In genomic region chr3:45170071-45170470, GRCh38 we compare ENCODE assay signal across 17 cellular contexts. TPM values are rescaled to one million over a fixed set of nuclear protein-coding genes. Genes with fewer than 3 reads are reported as not detected.
DNase-seq lines count a peak whose midpoint lies in the region; TF ChIP-seq lines count a peak whose summit lies in the region.
"Had no signal": no experiment of that assay in that cellular context is flagged by ENCODE, and none has a peak within 500 bp of the region (broad histone marks: within the 10 kb centered on the region; RNA-seq: fewer than 3 reads in every experiment).

No MANE protein-coding gene starts in this region.

- BruUV-seq in A673 (replicated peaks; lab: Mats Ljungman, UMichigan) = no TSS peak

- peak overlapping the region; percentile 4 for H3K27ac Mint-ChIP-seq in neural progenitor cell
- H3K27ac Mint-ChIP-seq: activated B cell treated with CpG ODN at 0.5 μM for 24 hours; activated naive CD4-positive, alpha-beta T cell treated with anti-CD3 and anti-CD28 coated beads, Interleukin-2, amount 10 ng/mL, durations not matched to agents 7 days and 5 days; IgD-negative memory B cell had no signal

- TF ChIP-seq CTCF in A673 (conservative IDR thresholded peaks at IDR 0.05; ENCODE audit: low read depth, low read length) (no peak), fibroblast of the aortic adventitia (IDR thresholded peaks at IDR 0.05; ENCODE audit: insufficient read depth, low read length) (no peak), neural progenitor cell (IDR thresholded peaks at IDR 0.05) (no peak)

- POLR2A ChIA-PET in A673 (lab: Charles Lee; ENCODE audit: low non-redundant PET) = no interaction called here

- no peak overlapping the region for H2AFZ ChIP-seq in neural progenitor cell (replicated peaks)

- peaks cover 14% of the 10 kb centered on the region for H3K27me3 Mint-ChIP-seq in neural progenitor cell (ENCODE audit: insufficient read depth, low read depth)

- no peaks in the 10 kb centered on the region for H3K9me3 ChIP-seq in A673 (ENCODE audit: low read depth, low read length, poor library complexity, severe bottlenecking)
- H3K9me3 ChIP-seq in neural progenitor cell (ENCODE audit: low read depth) = no peaks in the 10 kb centered on the region

- H3K27me3 ChIP-seq in A673 (replicated peaks; ENCODE audit: insufficient read depth, low read depth, low read length, poor library complexity) (no peaks in the 10 kb centered on the region), neural progenitor cell (peaks cover 24% of the 10 kb centered on the region)

- intact Hi-C loops in A673 (cut with micrococcal nuclease; ENCODE audit: unreplicated experiment) = no loop called here

- H3K27ac ChIP-seq in A673 (ENCODE audit: low read depth, low read length, poor library complexity, severe bottlenecking) = no peak overlapping the region
- H3K27ac ChIP-seq in neural progenitor cell = no peak overlapping the region

- peaks cover 39% of the 10 kb centered on the region for H3K4me1 Mint-ChIP-seq in neural progenitor cell

- no peaks in the 10 kb centered on the region for H4K20me1 ChIP-seq in neural progenitor cell (ENCODE audit: low read depth)

- CTCF ChIA-PET in A673 (lab: Charles Lee) = no interaction called here

- no peaks in the 10 kb centered on the region for H3F3A ChIP-seq in neural progenitor cell (ENCODE audit: low read depth)

- peaks cover 2% of the 10 kb centered on the region for H3K36me3 Mint-ChIP-seq in neural progenitor cell

- DNase-seq in A673 (ENCODE audit: low spot score) (peak; percentile 30), NCI-H69 (lab: John Stamatoyannopoulos, UW) (peak; percentile 33), fibroblast of the aortic adventitia (ENCODE audit: low read depth) (peak; percentile 18), neural progenitor cell (ENCODE audit: low spot score) (no peak), HPDE6-E6E7 (ENCODE audit: extremely low spot score) (no peak), NCI-H2029 treated with DMSO at 0.1 percent for 48 hours (lab: John Stamatoyannopoulos, UW) (no peak), NCI-H526 (lab: John Stamatoyannopoulos, UW) (no peak), SIG-M5 treated with dmso at 0.1 percent for 504 hours (lab: John Stamatoyannopoulos, UW; ENCODE audit: unreplicated experiment) (no peak)
- DNase-seq: activated B cell treated with CpG ODN at 0.5 μM for 24 hours; activated CD8-positive, alpha-beta memory T cell treated with anti-CD3 and anti-CD28 coated beads, Interleukin-2, amount 50 U/mL, for 4 hours; activated naive CD4-positive, alpha-beta T cell treated with anti-CD3 and anti-CD28 coated beads, Interleukin-2, amount 10 ng/mL, durations not matched to agents 7 days and 5 days; Calu3; NCI-H1417 treated with DMSO at 0.1 percent for 48 hours; NCI-H345; retina; stimulated activated CD4-positive, alpha-beta T cell treated with anti-CD3 and anti-CD28 coated beads, Interleukin-2, amount 100 ng/mL, for 48 hours had no signal

- no peak overlapping the region for H3K4me2 ChIP-seq in neural progenitor cell

- H3K4me3 Mint-ChIP-seq in neural progenitor cell = no peak overlapping the region
- H3K4me3 Mint-ChIP-seq: activated B cell treated with CpG ODN at 0.5 μM for 24 hours; activated naive CD4-positive, alpha-beta T cell treated with anti-CD3 and anti-CD28 coated beads, Interleukin-2, amount 10 ng/mL, durations not matched to agents 7 days and 5 days; IgD-negative memory B cell had no signal

- H3K9ac ChIP-seq in neural progenitor cell = no peak overlapping the region

- peaks cover 11% of the 10 kb centered on the region for H3K9me3 Mint-ChIP-seq in neural progenitor cell
- H3K9me3 Mint-ChIP-seq: activated B cell treated with CpG ODN at 0.5 μM for 24 hours had no signal

- H3K4me1 ChIP-seq in A673 (ENCODE audit: insufficient read depth, low read length, poor library complexity, severe bottlenecking) (peaks cover 6% of the 10 kb centered on the region), neural progenitor cell (peaks cover 4% of the 10 kb centered on the region)

- H3K79me2 ChIP-seq in neural progenitor cell (ENCODE audit: low read depth) = no peaks in the 10 kb centered on the region

- H3K4me3 ChIP-seq in A673 (ENCODE audit: low read depth, low read length, poor library complexity, severe bottlenecking) = no peak overlapping the region
- no peak overlapping the region for H3K4me3 ChIP-seq in fibroblast of the aortic adventitia (ENCODE audit: low read depth, low read length)
- no peak overlapping the region for H3K4me3 ChIP-seq in neural progenitor cell

- H3K36me3 ChIP-seq in A673 (ENCODE audit: insufficient read depth, low read length, poor library complexity, severe bottlenecking) = no peaks in the 10 kb centered on the region
- H3K36me3 ChIP-seq in neural progenitor cell = no peaks in the 10 kb centered on the region

RNA-seq across cellular contexts. Expression of gene CDCP1, which starts 23.9 kb away (rescaled TPM):
- 0.13 and 0.70 TPM in 2 replicates for total RNA-seq in A673 (2021)
- total RNA-seq in fibroblast of the aortic adventitia (ENCODE audit: low replicate concordance) = 1.3 and 32.8 TPM in 2 replicates
- total RNA-seq in neural progenitor cell (ENCODE audit: low replicate concordance) = 0.12 and 0.24 TPM in 2 replicates
- total RNA-seq: activated B cell treated with CpG ODN at 0.5 μM for 24 hours had no signal

RNA-seq across cellular contexts. Expression of gene TMEM158, which starts 56.0 kb away (rescaled TPM):
- total RNA-seq in A673 (2021) (6.1 and 7.2 TPM in 2 replicates), fibroblast of the aortic adventitia (ENCODE audit: low replicate concordance) (4.5 and 19.3 TPM in 2 replicates), neural progenitor cell (ENCODE audit: low replicate concordance) (2.7 and 5.5 TPM in 2 replicates)

Comparison
In these comparisons a context has a peak if more than half of its experiments do, and no peak if none do; other contexts are left out.
1. DNase-seq: peak in A673 (single experiment), NCI-H69 (single experiment) and fibroblast of the aortic adventitia (single experiment); none in neural progenitor cell (single experiment), HPDE6-E6E7 (single experiment), NCI-H2029 treated with DMSO at 0.1 percent for 48 hours (single experiment), NCI-H526 (0 of 2) and SIG-M5 treated with dmso at 0.1 percent for 504 hours (single experiment).